In genomic region chr12:27696293-27696652, GRCh38 we compare ENCODE assay signal across 19 cellular contexts. TPM values are rescaled to one million over a fixed set of nuclear protein-coding genes. Genes with fewer than 3 reads are reported as not detected.
"Had no signal": no experiment of that assay in that cellular context is flagged by ENCODE, and none has a peak within 500 bp of the region (broad histone marks: within the 10 kb centered on the region; RNA-seq: fewer than 3 reads in every experiment).

Gene REP15 (plus strand): TSS chr12:27696447. CDS start chr12:27696563, 116 bp downstream.

- ATAC-seq: activated CD4-positive, CD25-positive, alpha-beta regulatory T cell treated with anti-CD3 and anti-CD28 coated beads, Interleukin-2, amount 50 U/mL, for 24 hours; activated T-cell treated with anti-CD3 and anti-CD28 coated beads, Interleukin-2, amount 50 U/mL, for 72 hours; gastrocnemius medialis; lower lobe of right lung; stimulated activated naive B cell treated with anti-CD40 and anti-IgM and Interleukin-4, amounts not matched to agents 10 μg/mL and 1 μg/mL and 100 μg/mL, for 72 hours had no signal

- H3K4me1 ChIP-seq: gastrocnemius medialis, heart left ventricle, lower lobe of right lung, neural progenitor cell, spleen, thyroid gland had no signal

- H3K27ac ChIP-seq: brain microvascular endothelial cell, gastrocnemius medialis, heart left ventricle, lower lobe of right lung, neural progenitor cell, sigmoid colon, spleen, thyroid gland had no signal

- DNase-seq: activated CD4-positive, alpha-beta T cell treated with anti-CD3 and anti-CD28 coated beads, Interleukin-2, amount 50 U/mL, for 1 hour; activated CD8-positive, alpha-beta memory T cell treated with anti-CD3 and anti-CD28 coated beads for 24 hours; activated effector memory CD4-positive, alpha-beta T cell treated with anti-CD3 and anti-CD28 coated beads, Interleukin-2, amount 50 U/mL, for 16 hours; activated naive CD4-positive, alpha-beta T cell treated with anti-CD3 and anti-CD28 coated beads, Interleukin-2, amount 50 U/mL, for 16 hours; activated T-cell treated with anti-CD3 and anti-CD28 coated beads, Interleukin-2, amount 50 U/mL, for 72 hours; aorta; brain microvascular endothelial cell; effector CD4-positive, alpha-beta T cell; gastrocnemius medialis; heart left ventricle; immature natural killer cell; lower lobe of right lung; naive B cell; sigmoid colon; spleen; stimulated activated naive B cell treated with anti-CD40 and anti-IgM and Interleukin-4, amounts not matched to agents 10 μg/mL and 1 μg/mL and 100 μg/mL, for 72 hours; thyroid gland had no signal

- H3K27me3 ChIP-seq: brain microvascular endothelial cell, gastrocnemius medialis, heart left ventricle, neural progenitor cell, sigmoid colon, spleen, thyroid gland had no signal

- H3K36me3 ChIP-seq: neural progenitor cell had no signal

- H3K9ac ChIP-seq: neural progenitor cell had no signal

- H3K4me3 ChIP-seq: gastrocnemius medialis, heart left ventricle, lower lobe of right lung, neural progenitor cell, sigmoid colon, spleen, thyroid gland had no signal

- H3K9me3 ChIP-seq: gastrocnemius medialis, heart left ventricle, lower lobe of right lung, sigmoid colon, spleen, thyroid gland had no signal

RNA-seq across cellular contexts. Expression of gene REP15, which starts in this region (rescaled TPM):
- total RNA-seq: activated T-cell treated with anti-CD3 and anti-CD28 coated beads, Interleukin-2, amount 50 U/mL, for 72 hours had no signal
- polyA plus RNA-seq: immature natural killer cell had no signal
